8 cellular contexts compared by ENCODE assay signal in genomic region chr11:102794382-102794781, GRCh38. TPM values are rescaled to one million over a fixed set of nuclear protein-coding genes. Genes with fewer than 3 reads are reported as not detected.
A peak's percentile ranks its signal among the peaks of the same experiment; 100 is the strongest.
DNase-seq lines count a peak whose midpoint lies in the region; ATAC-seq, FAIRE-seq and TF ChIP-seq lines count a peak whose summit lies in the region.

No MANE protein-coding gene starts in this region.

- no peak for FAIRE-seq in pancreas (lab: Jason Lieb, UNC)

- H3K4me3 ChIP-seq in fibroblast of lung (replicated peaks in 1 of 4; ENCODE audit: control extremely low read depth in 1 of 4, insufficient read depth in 1 of 4, low read depth in 3 of 4, low read length in 4 of 4) (no peak overlapping the region), pancreas (no peak overlapping the region)

- no peak overlapping the region for H3K4me2 ChIP-seq in fibroblast of lung (ENCODE audit: extremely low read depth, insufficient read depth, low read length)

- DNase-seq in AML-193 (lab: John Stamatoyannopoulos, UW) (peak; percentile 13 to 14), NCI-H524 treated with DMSO at 0.1 percent for 48 hours (lab: John Stamatoyannopoulos, UW) (peak; percentile 4), fibroblast of lung (ENCODE audit: low read depth in 2 of 2) (peak in 1 of 2 donors; percentile 14), pancreas (no peak), NCI-H2171 (lab: John Stamatoyannopoulos, UW) (no peak)

- ATAC-seq in GM18498 (IDR thresholded peaks at IDR 0.05; ENCODE audit: unreplicated experiment) (peak; percentile 96), HG02642 (IDR thresholded peaks at IDR 0.05; ENCODE audit: poor library complexity, unreplicated experiment) (peak; percentile 97), pancreas (no peak), HG03280 (IDR thresholded peaks at IDR 0.05; ENCODE audit: unreplicated experiment) (no peak)

- H3K9ac ChIP-seq in fibroblast of lung (ENCODE audit: insufficient read depth, low read length): no peak overlapping the region

- intact Hi-C loops in pancreas (cut with DNase I): no loop called here

- H3K4me1 ChIP-seq in fibroblast of lung (ENCODE audit: control insufficient read depth, extremely low read depth, insufficient read depth, low read length) (peaks cover 4% of the 10 kb centered on the region), pancreas (no peaks in the 10 kb centered on the region)

- TF ChIP-seq CTCF in fibroblast of lung (conservative IDR thresholded peaks at IDR 0.05 in 1 of 2, IDR thresholded peaks at IDR 0.05 in 1 of 2; ENCODE audit: low read depth in 1 of 2, low read length in 2 of 2): peak; percentile 31 to 34
- no peak for TF ChIP-seq CTCF in pancreas (IDR thresholded peaks at IDR 0.05)

- no peaks in the 10 kb centered on the region for H4K20me1 ChIP-seq in fibroblast of lung (ENCODE audit: control insufficient read depth, extremely low read depth, insufficient read depth, low read length)

- no peaks in the 10 kb centered on the region for H3K9me3 ChIP-seq in fibroblast of lung (ENCODE audit: control insufficient read depth, insufficient read depth, low read depth, low read length)
- H3K9me3 ChIP-seq in pancreas: no peaks in the 10 kb centered on the region

- H3K27me3 ChIP-seq in fibroblast of lung (ENCODE audit: control insufficient read depth, insufficient read depth, low read length) (no peaks in the 10 kb centered on the region), pancreas (no peaks in the 10 kb centered on the region)

- H3K36me3 ChIP-seq in fibroblast of lung (ENCODE audit: control insufficient read depth, insufficient read depth, low read length) (no peaks in the 10 kb centered on the region), pancreas (no peaks in the 10 kb centered on the region)

- H3K79me2 ChIP-seq in fibroblast of lung (ENCODE audit: control insufficient read depth, insufficient read depth, low read length): no peaks in the 10 kb centered on the region

- H2AFZ ChIP-seq in fibroblast of lung (ENCODE audit: low read length): no peak overlapping the region

- no peak overlapping the region for H3K27ac ChIP-seq in fibroblast of lung (ENCODE audit: insufficient read depth, low read length)
- H3K27ac ChIP-seq in pancreas: no peak overlapping the region

RNA-seq across cellular contexts. Expression of gene MMP1, which starts 3.6 kb away (rescaled TPM):
- total RNA-seq in fibroblast of lung (28.5 and 489 TPM in 2 replicates), pancreas (1 to 10 TPM in 1 of 6 donors, under 1 TPM in 5; 0.20 to 1.4 (median 0.52) TPM)
- polyA plus RNA-seq in fibroblast of lung (40.5 and 415 TPM in 2 replicates), pancreas (1 to 10 TPM in 1 of 2 donors, not detected in 1; 1.7 TPM)
- 24.2 and 278 TPM in 2 replicates for polyA plus RNA-seq in fibroblast of lung (2012)
- polyA minus RNA-seq in fibroblast of lung (ENCODE audit: low replicate concordance): 7.8 and 78.5 TPM in 2 replicates

RNA-seq across cellular contexts. Expression of gene MMP10, which starts 14.0 kb away (rescaled TPM):
- under 0.01 and 0.66 TPM in 2 replicates for total RNA-seq in fibroblast of lung
- 0.17 and 0.28 TPM in 2 replicates for polyA plus RNA-seq in fibroblast of lung
- 0.17 and 0.31 TPM in 2 replicates for polyA plus RNA-seq in fibroblast of lung (2012)
- not detected in 2 replicates for polyA minus RNA-seq in fibroblast of lung (ENCODE audit: low replicate concordance)
- total RNA-seq in pancreas: 1 to 10 TPM in 1 of 6 donors, under 1 TPM in 5; 0.09 to 2.9 (median 0.24) TPM
- polyA plus RNA-seq in pancreas: under 1 TPM in 1 of 2 donors, not detected in 1; 0.40 TPM

RNA-seq across cellular contexts. Expression of gene MMP3, which starts 49.0 kb away (rescaled TPM):
- total RNA-seq in fibroblast of lung (1.8 and 47.1 TPM in 2 replicates), pancreas (under 1 TPM in 1 of 6 donors, not detected in 5; 0.16 TPM)
- polyA plus RNA-seq in fibroblast of lung (16.0 and 19.1 TPM in 2 replicates), pancreas (under 1 TPM in 1 of 2 donors, not detected in 1; 0.05 TPM)
- 9.2 and 11.6 TPM in 2 replicates for polyA plus RNA-seq in fibroblast of lung (2012)
- 2.4 and 3.4 TPM in 2 replicates for polyA minus RNA-seq in fibroblast of lung (ENCODE audit: low replicate concordance)

Comparison
In these comparisons a context has a peak if more than half of its experiments do, and no peak if none do; other contexts are left out.
1. DNase-seq: peak in AML-193 (2 of 2) and NCI-H524 treated with DMSO at 0.1 percent for 48 hours (single experiment); none in pancreas (0 of 6) and NCI-H2171 (single experiment).
2. ATAC-seq: peak in GM18498 (single experiment) and HG02642 (single experiment); none in pancreas (0 of 4) and HG03280 (single experiment).
3. CTCF ChIP-seq: peak in fibroblast of lung (2 of 2); none in pancreas (0 of 4).
4. RNA of gene MMP1, which starts 3.6 kb away (total RNA-seq): 28.5 to 489 TPM in fibroblast of lung; 0.20 to 1.4 TPM in pancreas; every median in the first group is over 10 times any median in the second.